In the genomic region with DNA sequence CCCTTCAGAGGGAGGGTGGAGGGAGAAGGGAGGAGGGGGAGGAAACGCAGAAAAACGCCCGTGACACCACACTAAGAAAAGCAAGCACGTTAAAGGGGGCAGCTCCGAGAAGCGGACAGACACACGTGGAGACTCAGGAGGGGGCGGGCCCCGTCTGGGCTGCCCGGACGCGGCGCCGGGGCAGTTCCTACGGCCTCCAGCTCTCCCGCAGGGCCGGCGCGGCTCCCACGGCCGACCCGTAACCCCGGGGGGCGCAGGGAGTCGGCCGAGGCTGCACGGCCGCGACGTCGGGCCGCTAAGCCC, we compare ENCODE assay signal across 8 cellular contexts. TPM values are rescaled to one million over a fixed set of nuclear protein-coding genes. Genes with fewer than 3 reads are reported as not detected.
DNase-seq lines count a peak whose midpoint lies in the region; ATAC-seq and TF ChIP-seq lines count a peak whose summit lies in the region.

No MANE protein-coding gene starts in this region.

- H3K27ac ChIP-seq in RWPE2 (ENCODE audit: poor library complexity, severe bottlenecking) = peak overlapping the region; percentile 57

- H3K9me3 ChIP-seq in RWPE2 (ENCODE audit: severe bottlenecking) = no peaks in the 10 kb centered on the region

- DNase-seq in GM13977 (ENCODE audit: low spot score) (peak; percentile 56), RWPE2 (ENCODE audit: low spot score) (no peak), astrocyte of the hippocampus (ENCODE audit: low read depth, low spot score) (peak; percentile 29), kidney epithelial cell (ENCODE audit: low read depth) (no peak), dedifferentiated amniotic fluid mesenchymal stem cell (ENCODE audit: extremely low spot score) (no peak), NCI-H1417 treated with DMSO at 0.1 percent for 48 hours (lab: John Stamatoyannopoulos, UW) (no peak)
- DNase-seq in stimulated activated CD8-positive, alpha-beta memory T cell treated with anti-CD3 and anti-CD28 coated beads, Interleukin-4, amount 100 ng/mL, for 24 hours (ENCODE audit: low read depth) = peak; percentile 33

- H3K27me3 ChIP-seq in RWPE2 (ENCODE audit: insufficient read depth, poor library complexity, severe bottlenecking) = no peaks in the 10 kb centered on the region
- H3K27me3 ChIP-seq in kidney epithelial cell (ENCODE audit: control insufficient read depth, insufficient read depth, low read length) = no peaks in the 10 kb centered on the region

- in situ Hi-C loops in GM13977 (cut with MboI; ENCODE audit: low pct_unique_long_range_greater_than_20kb, low sequenced_read_pairs, unreplicated experiment) = no loop called here

- H3K4me3 ChIP-seq in RWPE2 (ENCODE audit: severe bottlenecking) (peak overlapping the region; percentile 92), kidney epithelial cell (ENCODE audit: low read depth, low read length) (peak overlapping the region; percentile 87)

- H3K4me1 ChIP-seq in RWPE2 (ENCODE audit: insufficient read depth, poor library complexity, severe bottlenecking) = peaks cover 7% of the 10 kb centered on the region

- H3K36me3 ChIP-seq in RWPE2 (ENCODE audit: low read depth) (peaks cover 36% of the 10 kb centered on the region), kidney epithelial cell (ENCODE audit: control insufficient read depth, insufficient read depth, low read length) (no peaks in the 10 kb centered on the region)

- TF ChIP-seq CTCF in GM13977 (IDR thresholded peaks at IDR 0.05; ENCODE audit: extremely low read depth, insufficient read depth, missing control alignments) (no peak), RWPE2 (IDR thresholded peaks at IDR 0.05; ENCODE audit: poor library complexity, severe bottlenecking) (no peak), kidney epithelial cell (IDR thresholded peaks at IDR 0.05; ENCODE audit: insufficient read depth, low read length, poor library complexity, severe bottlenecking) (no peak)

- ATAC-seq in HG02763 (IDR thresholded peaks at IDR 0.05; ENCODE audit: unreplicated experiment) (peak; percentile 42), RWPE2 (ENCODE audit: low read depth) (peak; percentile 30)

RNA-seq across cellular contexts. Expression of gene KLHDC4, which starts 0.4 kb away (rescaled TPM):
- total RNA-seq in kidney epithelial cell = 34.8 and 40.4 TPM in 2 replicates

Comparison
In these comparisons a context has a peak if more than half of its experiments do, and no peak if none do; other contexts are left out.
1. DNase-seq: peak in GM13977 (single experiment), astrocyte of the hippocampus (single experiment) and stimulated activated CD8-positive, alpha-beta memory T cell treated with anti-CD3 and anti-CD28 coated beads, Interleukin-4, amount 100 ng/mL, for 24 hours (single experiment); none in RWPE2 (single experiment), kidney epithelial cell (single experiment), dedifferentiated amniotic fluid mesenchymal stem cell (single experiment) and NCI-H1417 treated with DMSO at 0.1 percent for 48 hours (single experiment).